Comparison of ENCODE assay signal across 22 cellular contexts in genomic region chr5:10118150-10118549, GRCh38.
"Had no signal": no experiment of that assay in that cellular context is flagged by ENCODE, and none has a peak within 500 bp of the region (broad histone marks: within the 10 kb centered on the region; RNA-seq: fewer than 3 reads in every experiment).

No MANE protein-coding gene starts in this region.

- H3K4me3 Mint-ChIP-seq: activated CD4-positive, alpha-beta memory T cell treated with anti-CD3 and anti-CD28 coated beads, Interleukin-2, amount 10 ng/mL, durations not matched to agents 7 days and 5 days; activated naive CD4-positive, alpha-beta T cell treated with anti-CD3 and anti-CD28 coated beads, Interleukin-2, amount 10 ng/mL, durations not matched to agents 7 days and 5 days; activated naive CD8-positive, alpha-beta T cell treated with anti-CD3 and anti-CD28 coated beads, Interleukin-2, amount 50 U/mL, for 24 hours; activated T-cell treated with anti-CD3 and anti-CD28 coated beads, Interleukin-2, amount 50 U/mL, for 72 hours; endodermal cell; naive thymus-derived CD4-positive, alpha-beta T cell; neural crest cell; stimulated activated naive B cell treated with anti-CD40 and anti-IgM and Interleukin-4, amounts not matched to agents 10 μg/mL and 1 μg/mL and 100 μg/mL, for 72 hours had no signal

- H3K4me1 ChIP-seq: left lung, upper lobe of left lung had no signal

- H3K9me3 Mint-ChIP-seq: activated CD4-positive, alpha-beta memory T cell treated with anti-CD3 and anti-CD28 coated beads, Interleukin-2, amount 10 ng/mL, durations not matched to agents 7 days and 5 days; activated naive CD4-positive, alpha-beta T cell treated with anti-CD3 and anti-CD28 coated beads, Interleukin-2, amount 10 ng/mL, durations not matched to agents 7 days and 5 days; activated naive CD8-positive, alpha-beta T cell treated with anti-CD3 and anti-CD28 coated beads, Interleukin-2, amount 50 U/mL, for 24 hours; activated T-cell treated with anti-CD3 and anti-CD28 coated beads, Interleukin-2, amount 50 U/mL, for 72 hours; neural crest cell had no signal

- H3K36me3 ChIP-seq: left lung, sigmoid colon, upper lobe of left lung had no signal

- H3K27ac Mint-ChIP-seq: activated CD4-positive, alpha-beta memory T cell treated with anti-CD3 and anti-CD28 coated beads, Interleukin-2, amount 10 ng/mL, durations not matched to agents 7 days and 5 days; activated naive CD4-positive, alpha-beta T cell treated with anti-CD3 and anti-CD28 coated beads, Interleukin-2, amount 10 ng/mL, durations not matched to agents 7 days and 5 days; activated naive CD8-positive, alpha-beta T cell treated with anti-CD3 and anti-CD28 coated beads, Interleukin-2, amount 50 U/mL, for 24 hours; activated T-cell treated with anti-CD3 and anti-CD28 coated beads, Interleukin-2, amount 50 U/mL, for 72 hours; endodermal cell; naive thymus-derived CD4-positive, alpha-beta T cell; stimulated activated naive B cell treated with anti-CD40 and anti-IgM and Interleukin-4, amounts not matched to agents 10 μg/mL and 1 μg/mL and 100 μg/mL, for 72 hours had no signal

- H3K4me1 Mint-ChIP-seq: activated CD4-positive, alpha-beta memory T cell treated with anti-CD3 and anti-CD28 coated beads, Interleukin-2, amount 10 ng/mL, durations not matched to agents 7 days and 5 days; activated naive CD4-positive, alpha-beta T cell treated with anti-CD3 and anti-CD28 coated beads, Interleukin-2, amount 10 ng/mL, durations not matched to agents 7 days and 5 days; activated naive CD8-positive, alpha-beta T cell treated with anti-CD3 and anti-CD28 coated beads, Interleukin-2, amount 50 U/mL, for 24 hours; endodermal cell; naive thymus-derived CD4-positive, alpha-beta T cell; neural crest cell; stimulated activated naive B cell treated with anti-CD40 and anti-IgM and Interleukin-4, amounts not matched to agents 10 μg/mL and 1 μg/mL and 100 μg/mL, for 72 hours had no signal

- H3K27ac ChIP-seq: left lung, sigmoid colon, upper lobe of left lung had no signal

- H3K4me2 ChIP-seq: smooth muscle cell had no signal

- H3K27me3 Mint-ChIP-seq: activated CD4-positive, alpha-beta memory T cell treated with anti-CD3 and anti-CD28 coated beads, Interleukin-2, amount 10 ng/mL, durations not matched to agents 7 days and 5 days; activated naive CD4-positive, alpha-beta T cell treated with anti-CD3 and anti-CD28 coated beads, Interleukin-2, amount 10 ng/mL, durations not matched to agents 7 days and 5 days had no signal

- H3K27me3 ChIP-seq: left lung, sigmoid colon, upper lobe of left lung had no signal

- DNase-seq: activated CD4-positive, alpha-beta memory T cell treated with anti-CD3 and anti-CD28 coated beads, Interleukin-2, amount 10 ng/mL, durations not matched to agents 7 days and 5 days; activated CD4-positive, alpha-beta T cell treated with anti-CD3 and anti-CD28 coated beads for 48 hours; activated effector memory CD4-positive, alpha-beta T cell treated with Interleukin-2 at 50 U/mL for 16 hours; activated naive CD4-positive, alpha-beta T cell treated with anti-CD3 and anti-CD28 coated beads, Interleukin-2, amount 10 ng/mL, durations not matched to agents 7 days and 5 days; activated naive CD8-positive, alpha-beta T cell treated with anti-CD3 and anti-CD28 coated beads, Interleukin-2, amount 50 U/mL, for 24 hours; activated T-cell treated with anti-CD3 and anti-CD28 coated beads, Interleukin-2, amount 50 U/mL, for 72 hours; cortex of kidney; endodermal cell; glutamatergic neuron; hippocampal formation; kidney glomerular epithelial cell; left lung; naive thymus-derived CD4-positive, alpha-beta T cell; occipital lobe; posterior cingulate gyrus; sigmoid colon; stimulated activated CD4-positive, alpha-beta T cell treated with anti-CD3 and anti-CD28 coated beads, Interleukin-15, amount 100 ng/mL, for 24 hours; stimulated activated naive B cell treated with anti-CD40 and anti-IgM and Interleukin-4, amounts not matched to agents 10 μg/mL and 1 μg/mL and 100 μg/mL, for 72 hours; upper lobe of left lung had no signal

- H3K36me3 Mint-ChIP-seq: activated naive CD4-positive, alpha-beta T cell treated with anti-CD3 and anti-CD28 coated beads, Interleukin-2, amount 10 ng/mL, durations not matched to agents 7 days and 5 days; naive thymus-derived CD4-positive, alpha-beta T cell; stimulated activated naive B cell treated with anti-CD40 and anti-IgM and Interleukin-4, amounts not matched to agents 10 μg/mL and 1 μg/mL and 100 μg/mL, for 72 hours had no signal

- ATAC-seq: activated naive CD8-positive, alpha-beta T cell treated with anti-CD3 and anti-CD28 coated beads, Interleukin-2, amount 50 U/mL, for 24 hours; activated T-cell treated with anti-CD3 and anti-CD28 coated beads, Interleukin-2, amount 50 U/mL, for 72 hours; left lung; naive thymus-derived CD4-positive, alpha-beta T cell; stimulated activated naive B cell treated with anti-CD40 and anti-IgM and Interleukin-4, amounts not matched to agents 10 μg/mL and 1 μg/mL and 100 μg/mL, for 72 hours had no signal

- H3K4me3 ChIP-seq: left lung, lung, sigmoid colon, smooth muscle cell, upper lobe of left lung had no signal

- H3K9me3 ChIP-seq: left lung, sigmoid colon, upper lobe of left lung had no signal
